Comparison of ENCODE assay signal across 34 cellular contexts in genomic region chr11:18253222-18253621, GRCh38. TPM values are rescaled to one million over a fixed set of nuclear protein-coding genes. Genes with fewer than 3 reads are reported as not detected.
DNase-seq lines count a peak whose midpoint lies in the region; ATAC-seq, FAIRE-seq and TF ChIP-seq lines count a peak whose summit lies in the region.
"Had no signal": no experiment of that assay in that cellular context is flagged by ENCODE, and none has a peak within 500 bp of the region (broad histone marks: within the 10 kb centered on the region; RNA-seq: fewer than 3 reads in every experiment).

No MANE protein-coding gene starts in this region.

- no peak for TF ChIP-seq EP300 in HepG2 (IDR thresholded peaks at IDR 0.05; ENCODE audit: low read depth in 2 of 2, low read length in 2 of 2)
- no peak for TF ChIP-seq EP300 in HepG2 (CRISPR knock-in tag; IDR thresholded peaks at IDR 0.05; ENCODE audit: borderline replicate concordance)

- intact Hi-C loops in HepG2 (cut with micrococcal nuclease; ENCODE audit: unreplicated experiment) (no loop called here), right lobe of liver (cut with DNase I) (no loop called here)

- TF ChIP-seq POLR2A in HepG2 (IDR thresholded peaks at IDR 0.05; ENCODE audit: insufficient read depth in 1 of 2, low read depth in 2 of 2, low read length in 2 of 2) (no peak), right lobe of liver (IDR thresholded peaks at IDR 0.05) (no peak)

- H3K27ac ChIP-seq in HepG2 (ENCODE audit: extremely low read length, insufficient read depth, low read length) (no peak overlapping the region), right lobe of liver (no peak overlapping the region), brain microvascular endothelial cell (no peak overlapping the region)
- H3K27ac ChIP-seq: A549, thyroid gland, vagina, WERI-Rb-1 had no signal

- ATAC-seq in HepG2 (peak; percentile 66), right lobe of liver (no peak)
- ATAC-seq: K562, sciatic nerve had no signal

- H3K36me3 ChIP-seq in HepG2 (replicated peaks in 1 of 2; ENCODE audit: control insufficient read depth in 1 of 2, insufficient read depth in 2 of 2, low read length in 2 of 2), result no peaks in the 10 kb centered on the region
- H3K36me3 ChIP-seq in right lobe of liver, result no peaks in the 10 kb centered on the region
- no peaks in the 10 kb centered on the region for H3K36me3 ChIP-seq in brain microvascular endothelial cell (replicated peaks)
- no peaks in the 10 kb centered on the region for H3K36me3 ChIP-seq in MG63
- H3K36me3 ChIP-seq: BE2C, thyroid gland, vagina, WERI-Rb-1 had no signal

- FAIRE-seq in HepG2 (lab: Jason Lieb, UNC), result no peak
- FAIRE-seq: A549, astrocyte, GM18507, H1, K562, keratinocyte, RCC 7860 had no signal

- H4K20me1 ChIP-seq in HepG2 (ENCODE audit: insufficient read depth, low read length), result no peaks in the 10 kb centered on the region

- no peak for TF ChIP-seq CTCF in HepG2 (CRISPR knock-in tag; IDR thresholded peaks at IDR 0.05)
- TF ChIP-seq CTCF in right lobe of liver (IDR thresholded peaks at IDR 0.05), result no peak
- TF ChIP-seq CTCF in brain microvascular endothelial cell (IDR thresholded peaks at IDR 0.05; ENCODE audit: low read depth, low read length, missing control alignments), result peak; percentile 4
- peak; percentile 19 for TF ChIP-seq CTCF in fibroblast of villous mesenchyme (IDR thresholded peaks at IDR 0.05; ENCODE audit: insufficient read depth, low read depth, low read length)

- CTCF ChIA-PET in HepG2 (lab: Yijun Ruan, JAX; ENCODE audit: low intra/inter-chr PET ratio, low total read pairs), result no interaction called here

- no peak overlapping the region for H2AFZ ChIP-seq in HepG2 (ENCODE audit: low read length)

- no TSS peak for BruUV-seq in HepG2 (replicated peaks; lab: Mats Ljungman, UMichigan)

- H3K9ac ChIP-seq in HepG2 (ENCODE audit: insufficient read depth, low read depth, low read length), result no peak overlapping the region

- no peak overlapping the region for H3K4me3 ChIP-seq in HepG2 (replicated peaks in 1 of 3; ENCODE audit: insufficient read depth in 1 of 3, low read depth in 2 of 3, low read length in 3 of 3)
- H3K4me3 ChIP-seq in right lobe of liver, result no peak overlapping the region
- no peak overlapping the region for H3K4me3 ChIP-seq in brain microvascular endothelial cell (ENCODE audit: low read depth, low read length)
- H3K4me3 ChIP-seq in fibroblast of villous mesenchyme (ENCODE audit: low read depth, low read length), result no peak overlapping the region
- H3K4me3 ChIP-seq in MG63, result no peak overlapping the region
- H3K4me3 ChIP-seq: A549, K562, thyroid gland, vagina had no signal

- TF ChIP-seq RAD21 in HepG2 (CRISPR knock-in tag; IDR thresholded peaks at IDR 0.05), result no peak

- WGBS in HepG2 (ENCODE audit: low lambda C conversion rate), result 53% methylated on average over 3 of the region's 3 CpGs
- 90% methylated on average over 3 of the region's 3 CpGs for WGBS in right lobe of liver (ENCODE audit: insufficient coverage, low coverage, low lambda C conversion rate, missing lambda C conversion rate)

- H3K27me3 ChIP-seq in HepG2 (ENCODE audit: control insufficient read depth in 1 of 2, insufficient read depth in 2 of 2, low read length in 2 of 2), result peaks cover 0 to 9% of the 10 kb centered on the region in 2 experiments; a peak in 2 of 5 replicates
- H3K27me3 ChIP-seq in right lobe of liver, result no peaks in the 10 kb centered on the region
- H3K27me3 ChIP-seq in brain microvascular endothelial cell (replicated peaks), result no peaks in the 10 kb centered on the region
- H3K27me3 ChIP-seq in MG63, result no peaks in the 10 kb centered on the region
- H3K27me3 ChIP-seq: BE2C, thyroid gland, vagina had no signal

- H3K79me2 ChIP-seq in HepG2 (ENCODE audit: insufficient read depth, low read length), result no peaks in the 10 kb centered on the region

- H3K4me1 ChIP-seq in HepG2 (ENCODE audit: insufficient read depth, low read length) (no peaks in the 10 kb centered on the region), right lobe of liver (peaks cover 0 to 27% (median 10%) of the 10 kb centered on the region in 4 donors)
- H3K4me1 ChIP-seq: A549, BE2C, thyroid gland, vagina had no signal

- H3K9me3 ChIP-seq in HepG2 (ENCODE audit: low read length), result no peaks in the 10 kb centered on the region
- H3K9me3 ChIP-seq in right lobe of liver, result no peaks in the 10 kb centered on the region
- H3K9me3 ChIP-seq in MG63, result no peaks in the 10 kb centered on the region
- H3K9me3 ChIP-seq: A549, BE2C, thyroid gland, vagina had no signal

- no peak overlapping the region for H3K4me2 ChIP-seq in HepG2 (ENCODE audit: low read depth, low read length)
- H3K4me2 ChIP-seq: A549 had no signal

- POLR2A ChIA-PET in HepG2 (lab: Yijun Ruan, JAX), result no interaction called here

- in situ Hi-C loops in HepG2 (cut with HindIII; ENCODE audit: extremely low pct_ligation_motif_present, low pct_unique_long_range_greater_than_20kb), result no loop called here
- in situ Hi-C loops in brain microvascular endothelial cell (cut with HindIII; ENCODE audit: low pct_ligation_motif_present, low sequenced_read_pairs), result no loop called here

- DNase-seq in HepG2 (ENCODE audit: low spot score) (no peak), right lobe of liver (no peak), brain microvascular endothelial cell (no peak), fibroblast of villous mesenchyme (ENCODE audit: low read depth) (no peak), NCI-H2081 treated with DMSO at 0.1 percent for 48 hours (lab: John Stamatoyannopoulos, UW) (no peak), MG63 (no peak), cortex of kidney (lab: John Stamatoyannopoulos, UW) (no peak)
- no peak for DNase-seq in activated naive CD4-positive, alpha-beta T cell (lab: John Stamatoyannopoulos, UW)
- DNase-seq: activated CD4-positive, alpha-beta T cell treated with anti-CD3 and anti-CD28 coated beads for 48 hours; activated effector memory CD4-positive, alpha-beta T cell treated with anti-CD3 and anti-CD28 coated beads, Interleukin-2, amount 50 U/mL, for 16 hours; activated naive CD8-positive, alpha-beta T cell treated with anti-CD3 and anti-CD28 coated beads, Interleukin-2, amount 10 ng/mL, durations not matched to agents 7 days and 5 days; BE2C; CD8-positive, alpha-beta memory T cell; DMS 273 treated with DMSO at 0.1 percent for 48 hours; EL; NCI-H1105; NCI-H187 treated with DMSO at 0.1 percent for 48 hours; NCI-H526 treated with DMSO at 0.1 percent for 48 hours; SHP77 treated with DMSO at 0.1 percent for 48 hours; stimulated activated CD4-positive, alpha-beta T cell treated with anti-CD3 and anti-CD28 coated beads, Interleukin-4, amount 100 ng/mL, for 1 hour; thyroid gland; WERI-Rb-1 had no signal

RNA-seq across cellular contexts. Expression of gene SAA2, which starts 4.8 kb away (rescaled TPM):
- total RNA-seq in HepG2 (2016; rRNA removed; fragmentation: Illumina TruSeq; extraction: Trizol) (0.27 TPM in 1 of 2 replicates, not detected in the other), right lobe of liver (over 10,000 TPM in 5 of 6 experiments, 1,000 to 10,000 TPM in 1; 3,864 to 26,600 (median 17,359) TPM), fibroblast of villous mesenchyme (0.43 TPM in 1 of 2 replicates, not detected in the other)
- total RNA-seq in HepG2 (2016; cell fraction: cytosol; rRNA removed; fragmentation: Illumina TruSeq; extraction: Trizol; ENCODE audit: low read depth), result not detected in 2 replicates
- total RNA-seq in HepG2 (2016; cell fraction: insoluble cytoplasmic fraction; rRNA removed; fragmentation: Illumina TruSeq; extraction: Trizol), result 0.17 TPM in 1 of 2 replicates, not detected in the other
- total RNA-seq in HepG2 (2016; cell fraction: membrane; rRNA removed; fragmentation: Illumina TruSeq; extraction: Trizol), result not detected in 2 replicates
- not detected in 2 replicates for total RNA-seq in HepG2 (2016; cell fraction: nucleus; rRNA removed; fragmentation: Illumina TruSeq; extraction: Trizol)
- polyA plus RNA-seq in HepG2 (2011; rRNA removed), result 0.12 TPM in 1 of 2 replicates, not detected in the other
- 0.19 TPM in 1 of 2 replicates, not detected in the other for polyA plus RNA-seq in HepG2 (2011; cell fraction: cytosol; rRNA removed)
- 0.14 TPM in 1 of 2 replicates, not detected in the other for polyA plus RNA-seq in HepG2 (2011; cell fraction: nucleus; rRNA removed)
- not detected in 2 replicates for polyA plus RNA-seq in HepG2 (2012)
- polyA plus RNA-seq in HepG2 (2016; cell fraction: cytosol; fragmentation: Illumina TruSeq; extraction: Trizol; ENCODE audit: low read depth), result not detected in 2 replicates
- polyA plus RNA-seq in HepG2 (2016; cell fraction: insoluble cytoplasmic fraction; fragmentation: Illumina TruSeq; extraction: Trizol; ENCODE audit: low read depth), result not detected in 2 replicates
- polyA plus RNA-seq in HepG2 (2016; cell fraction: membrane; fragmentation: Illumina TruSeq; extraction: Trizol; ENCODE audit: low read depth), result not detected in 2 replicates
- not detected in 2 replicates for polyA plus RNA-seq in HepG2 (2016; cell fraction: nucleus; fragmentation: Illumina TruSeq; extraction: Trizol; ENCODE audit: insufficient read depth, low read depth)
- not detected in 2 replicates for polyA minus RNA-seq in HepG2 (2011; rRNA and poly(A)+ RNA removed; ENCODE audit: low replicate concordance)
- not detected in 2 replicates for polyA minus RNA-seq in HepG2 (2011; cell fraction: cytosol; rRNA and poly(A)+ RNA removed)
- 0.50 TPM in 1 of 2 replicates, not detected in the other for polyA minus RNA-seq in HepG2 (2011; cell fraction: nucleus; rRNA and poly(A)+ RNA removed)
- 0.43 and 0.84 TPM in 2 replicates for total RNA-seq in MG63 (2014; rRNA removed; shearing (Covaris generic); ENCODE audit: low replicate concordance)
- total RNA-seq: activated naive CD8-positive, alpha-beta T cell treated with anti-CD3 and anti-CD28 coated beads, Interleukin-2, amount 10 ng/mL, durations not matched to agents 7 days and 5 days; astrocyte; CD8-positive, alpha-beta memory T cell; dermis microvascular lymphatic vessel endothelial cell; H1; progenitor cell of endocrine pancreas had no signal
- polyA plus RNA-seq: CD8-positive, alpha-beta memory T cell; H1; K562 had no signal

RNA-seq across cellular contexts. Expression of gene SAA1, which starts 12.8 kb away (rescaled TPM):
- not detected in 2 replicates for total RNA-seq in HepG2 (2016; rRNA removed; fragmentation: Illumina TruSeq; extraction: Trizol)
- not detected in 2 replicates for total RNA-seq in HepG2 (2016; cell fraction: cytosol; rRNA removed; fragmentation: Illumina TruSeq; extraction: Trizol; ENCODE audit: low read depth)
- not detected in 2 replicates for total RNA-seq in HepG2 (2016; cell fraction: insoluble cytoplasmic fraction; rRNA removed; fragmentation: Illumina TruSeq; extraction: Trizol)
- total RNA-seq in HepG2 (2016; cell fraction: membrane; rRNA removed; fragmentation: Illumina TruSeq; extraction: Trizol), result not detected in 2 replicates
- total RNA-seq in HepG2 (2016; cell fraction: nucleus; rRNA removed; fragmentation: Illumina TruSeq; extraction: Trizol), result not detected in 2 replicates
- polyA plus RNA-seq in HepG2 (2011; rRNA removed), result not detected in 2 replicates
- not detected in 2 replicates for polyA plus RNA-seq in HepG2 (2011; cell fraction: cytosol; rRNA removed)
- not detected in 2 replicates for polyA plus RNA-seq in HepG2 (2011; cell fraction: nucleus; rRNA removed)
- not detected in 2 replicates for polyA plus RNA-seq in HepG2 (2012)
- not detected in 2 replicates for polyA plus RNA-seq in HepG2 (2016; cell fraction: cytosol; fragmentation: Illumina TruSeq; extraction: Trizol; ENCODE audit: low read depth)
- not detected in 2 replicates for polyA plus RNA-seq in HepG2 (2016; cell fraction: insoluble cytoplasmic fraction; fragmentation: Illumina TruSeq; extraction: Trizol; ENCODE audit: low read depth)
- polyA plus RNA-seq in HepG2 (2016; cell fraction: membrane; fragmentation: Illumina TruSeq; extraction: Trizol; ENCODE audit: low read depth), result not detected in 2 replicates
- polyA plus RNA-seq in HepG2 (2016; cell fraction: nucleus; fragmentation: Illumina TruSeq; extraction: Trizol; ENCODE audit: insufficient read depth, low read depth), result not detected in 2 replicates
- polyA minus RNA-seq in HepG2 (2011; rRNA and poly(A)+ RNA removed; ENCODE audit: low replicate concordance), result not detected in 2 replicates
- not detected in 2 replicates for polyA minus RNA-seq in HepG2 (2011; cell fraction: cytosol; rRNA and poly(A)+ RNA removed)
- not detected in 2 replicates for polyA minus RNA-seq in HepG2 (2011; cell fraction: nucleus; rRNA and poly(A)+ RNA removed)
- total RNA-seq in right lobe of liver, result over 10,000 TPM in 5 of 6 experiments, 1,000 to 10,000 TPM in 1; 7,699 to 33,192 (median 12,593) TPM
- total RNA-seq in fibroblast of villous mesenchyme, result 0.43 TPM in 1 of 2 replicates, not detected in the other
- total RNA-seq in MG63 (2014; rRNA removed; shearing (Covaris generic); ENCODE audit: low replicate concordance), result not detected in 2 replicates
- total RNA-seq: activated naive CD8-positive, alpha-beta T cell treated with anti-CD3 and anti-CD28 coated beads, Interleukin-2, amount 10 ng/mL, durations not matched to agents 7 days and 5 days; CD8-positive, alpha-beta memory T cell; dermis microvascular lymphatic vessel endothelial cell; H1; progenitor cell of endocrine pancreas had no signal
- polyA plus RNA-seq: CD8-positive, alpha-beta memory T cell; K562 had no signal

RNA-seq across cellular contexts. Expression of gene SAA4, which starts 16.6 kb away (rescaled TPM):
- total RNA-seq in HepG2 (2016; rRNA removed; fragmentation: Illumina TruSeq; extraction: Trizol) (147 and 253 TPM in 2 replicates), right lobe of liver (1,000 to 10,000 TPM in 3 of 6 experiments, 100 to 1,000 TPM in 3; 798 to 1,388 (median 1,016) TPM), fibroblast of villous mesenchyme (not detected in 2 replicates)
- 90.0 and 107 TPM in 2 replicates for total RNA-seq in HepG2 (2016; cell fraction: cytosol; rRNA removed; fragmentation: Illumina TruSeq; extraction: Trizol; ENCODE audit: low read depth)
- 157 and 250 TPM in 2 replicates for total RNA-seq in HepG2 (2016; cell fraction: insoluble cytoplasmic fraction; rRNA removed; fragmentation: Illumina TruSeq; extraction: Trizol)
- total RNA-seq in HepG2 (2016; cell fraction: membrane; rRNA removed; fragmentation: Illumina TruSeq; extraction: Trizol), result 62.1 and 69.9 TPM in 2 replicates
- 167 and 186 TPM in 2 replicates for total RNA-seq in HepG2 (2016; cell fraction: nucleus; rRNA removed; fragmentation: Illumina TruSeq; extraction: Trizol)
- polyA plus RNA-seq in HepG2 (2011; rRNA removed), result 53.4 and 94.1 TPM in 2 replicates
- polyA plus RNA-seq in HepG2 (2011; cell fraction: cytosol; rRNA removed), result 41.7 and 98.6 TPM in 2 replicates
- 8.8 and 21.7 TPM in 2 replicates for polyA plus RNA-seq in HepG2 (2011; cell fraction: nucleus; rRNA removed)
- polyA plus RNA-seq in HepG2 (2012), result 41.7 and 58.1 TPM in 2 replicates
- 82.2 and 104 TPM in 2 replicates for polyA plus RNA-seq in HepG2 (2016; cell fraction: cytosol; fragmentation: Illumina TruSeq; extraction: Trizol; ENCODE audit: low read depth)
- 137 and 146 TPM in 2 replicates for polyA plus RNA-seq in HepG2 (2016; cell fraction: insoluble cytoplasmic fraction; fragmentation: Illumina TruSeq; extraction: Trizol; ENCODE audit: low read depth)
- polyA plus RNA-seq in HepG2 (2016; cell fraction: membrane; fragmentation: Illumina TruSeq; extraction: Trizol; ENCODE audit: low read depth), result 47.4 and 60.5 TPM in 2 replicates
- polyA plus RNA-seq in HepG2 (2016; cell fraction: nucleus; fragmentation: Illumina TruSeq; extraction: Trizol; ENCODE audit: insufficient read depth, low read depth), result 257 and 294 TPM in 2 replicates
- polyA minus RNA-seq in HepG2 (2011; rRNA and poly(A)+ RNA removed; ENCODE audit: low replicate concordance), result 6.0 TPM in 1 of 2 replicates, not detected in the other
- 5.3 and 14.1 TPM in 2 replicates for polyA minus RNA-seq in HepG2 (2011; cell fraction: cytosol; rRNA and poly(A)+ RNA removed)
- polyA minus RNA-seq in HepG2 (2011; cell fraction: nucleus; rRNA and poly(A)+ RNA removed), result 6.8 and 11.6 TPM in 2 replicates
- not detected in 2 replicates for total RNA-seq in MG63 (2014; rRNA removed; shearing (Covaris generic); ENCODE audit: low replicate concordance)
- total RNA-seq: activated naive CD8-positive, alpha-beta T cell treated with anti-CD3 and anti-CD28 coated beads, Interleukin-2, amount 10 ng/mL, durations not matched to agents 7 days and 5 days; astrocyte; CD8-positive, alpha-beta memory T cell; dermis microvascular lymphatic vessel endothelial cell; H1; HT1080; K562; progenitor cell of endocrine pancreas; sciatic nerve; thyroid gland had no signal
- polyA plus RNA-seq: A549; CD8-positive, alpha-beta memory T cell; H1; K562; keratinocyte had no signal

Comparison
In these comparisons a context has a peak if more than half of its experiments do, and no peak if none do; other contexts are left out.
1. RNA of gene SAA2, which starts 4.8 kb away (total RNA-seq): 3,864 to 26,600 TPM in right lobe of liver; 0.43 TPM in fibroblast of villous mesenchyme, 0.43 to 0.84 TPM in MG63 and 0.17 to 0.27 TPM in HepG2; every median in the first group is over 1,000 times any median in the second.
2. RNA of gene SAA1, which starts 12.8 kb away (total RNA-seq): 7,699 to 33,192 TPM in right lobe of liver; 0.43 TPM in fibroblast of villous mesenchyme, not detected in HepG2 and not detected in MG63; every median in the first group is over 1,000 times any median in the second.
3. CTCF ChIP-seq: peak in brain microvascular endothelial cell (single experiment) and fibroblast of villous mesenchyme (single experiment); none in HepG2 (single experiment) and right lobe of liver (0 of 4).
4. RNA of gene SAA4, which starts 16.6 kb away (total RNA-seq): 798 to 1,388 TPM in right lobe of liver and 62.1 to 253 TPM in HepG2; not detected in fibroblast of villous mesenchyme and not detected in MG63; every median in the first group is over 10 times any median in the second.